ENCODE assay signal across 18 cellular contexts in the genomic region with DNA sequence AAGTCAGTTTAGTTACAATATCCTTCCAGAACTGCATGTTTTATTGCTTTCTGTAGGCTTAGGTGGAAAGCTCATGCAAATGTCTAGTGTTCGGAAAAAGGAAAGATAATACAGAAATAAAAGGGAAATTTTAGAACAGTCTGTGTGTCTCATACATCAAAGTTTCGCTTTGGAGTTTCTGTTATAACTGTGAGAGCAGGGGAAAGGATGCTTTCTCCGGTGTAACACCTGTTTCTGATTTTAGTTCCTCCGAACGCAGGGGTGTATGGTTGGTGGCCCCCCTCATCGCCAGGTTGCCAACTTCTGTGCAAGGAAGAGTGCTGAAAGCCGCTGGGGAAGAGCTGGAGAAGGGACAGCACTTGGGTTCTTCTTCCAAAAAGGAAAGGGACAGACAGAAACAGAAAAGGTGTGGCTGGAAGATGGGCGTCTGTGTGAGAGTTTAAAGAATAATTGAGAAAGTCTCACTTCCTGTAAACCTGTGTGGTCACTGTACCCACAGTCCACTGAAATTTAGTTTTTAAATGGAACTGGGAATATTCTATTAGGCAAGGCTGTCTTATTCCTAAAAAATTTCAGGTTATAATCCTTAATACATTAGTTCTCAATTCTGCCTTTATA. TPM values are rescaled to one million over a fixed set of nuclear protein-coding genes. Genes with fewer than 3 reads are reported as not detected.
DNase-seq lines count a peak whose midpoint lies in the region; ATAC-seq, FAIRE-seq and TF ChIP-seq lines count a peak whose summit lies in the region.
"Had no signal": no experiment of that assay in that cellular context is flagged by ENCODE, and none has a peak within 500 bp of the region (broad histone marks: within the 10 kb centered on the region; RNA-seq: fewer than 3 reads in every experiment).

No MANE protein-coding gene starts in this region.

- H3K79me2 ChIP-seq in GM12878 (ENCODE audit: control insufficient read depth, insufficient read depth, low read length): no peaks in the 10 kb centered on the region

- H3K4me1 Mint-ChIP-seq in osteocyte (ENCODE audit: unreplicated experiment): peaks cover 6% of the 10 kb centered on the region

- SMC1A ChIA-PET in GM12878 (lab: Charles Lee; ENCODE audit: uncharacterized antibody, unreplicated experiment): interaction anchor here (2.1 kb wide), 1 partner anchor 14 kb away, joined by 7 read pairs; no protein-coding TSS in a partner anchor

- CTCF ChIA-PET in GM12878 (lab: Yijun Ruan, JAX): interaction anchor here (0.7 to 3.0 kb wide), 8 partner anchors 9 to 541 kb away, joined by 3 to 39 read pairs (median 5); no protein-coding TSS in a partner anchor

- no peak for TF ChIP-seq RAD21 in GM12878 (IDR thresholded peaks at IDR 0.05; ENCODE audit: insufficient read depth, low read depth, low read length)

- RAD21 ChIA-PET in GM12878 (lab: Charles Lee; ENCODE audit: unreplicated experiment): interaction anchor here (1.8 kb wide), 1 partner anchor 62 kb away, joined by 5 read pairs; no protein-coding TSS in a partner anchor

- no peaks in the 10 kb centered on the region for H3K27me3 ChIP-seq in GM12878 (replicated peaks in 1 of 2; ENCODE audit: control insufficient read depth in 2 of 2, insufficient read depth in 2 of 2, low read length in 1 of 2)
- H3K27me3 ChIP-seq: neutrophil had no signal

- TF ChIP-seq CTCF in GM12878 (IDR thresholded peaks at IDR 0.05 in 2 of 3, conservative IDR thresholded peaks at IDR 0.05 in 1 of 3; ENCODE audit: control insufficient read depth in 2 of 3, extremely low read depth in 1 of 3, insufficient read depth in 1 of 3, low read depth in 3 of 3, low read length in 3 of 3) (no peak), osteocyte (IDR thresholded peaks at IDR 0.05) (no peak)

- no peak for TF ChIP-seq POLR2A in GM12878 (IDR thresholded peaks at IDR 0.05; ENCODE audit: low read depth, low read length)

- intact Hi-C loops in GM12878 (cut with micrococcal nuclease; ENCODE audit: unreplicated experiment): loop anchor here (2.0 kb wide), 1 partner anchor 49 kb away; no protein-coding TSS in a partner anchor

- H3K9me3 ChIP-seq in GM12878 (replicated peaks; ENCODE audit: control insufficient read depth, insufficient read depth, low read length): no peaks in the 10 kb centered on the region
- H3K9me3 ChIP-seq: neutrophil had no signal

- no peak overlapping the region for H3K4me3 Mint-ChIP-seq in osteocyte (ENCODE audit: unreplicated experiment)
- H3K4me3 Mint-ChIP-seq: activated T-helper 1 cell treated with anti-CD3 and anti-CD28 coated beads, Interleukin-12 subunit alpha, Interleukin-12 subunit beta, Interleukin-2, Interleukin-4 antibody, amounts not matched to agents 30 ng/mL and 10 ng/mL and 1 ng/mL, durations not matched to agents 14 hours and 24 hours and 36 hours; HFFc6 had no signal

- H3K27ac ChIP-seq in GM12878 (ENCODE audit: control insufficient read depth, insufficient read depth): no peak overlapping the region; the same call in 1 of the 2 replicates
- H3K27ac ChIP-seq: neutrophil had no signal

- POLR2A ChIA-PET in GM12878 (lab: Charles Lee): no interaction called here

- no peaks in the 10 kb centered on the region for H3K27me3 Mint-ChIP-seq in osteocyte (ENCODE audit: unreplicated experiment)

- peaks cover 14% of the 10 kb centered on the region; the same call in 1 of the 2 replicates for H3K4me1 ChIP-seq in GM12878 (ENCODE audit: control insufficient read depth, insufficient read depth, low read length)

- WGBS in GM12878 (ENCODE audit: insufficient coverage, insufficient replicate concordance, low lambda C conversion rate, missing lambda C conversion rate): 1% methylated on average over 8 of the region's 8 CpGs

- H2AFZ ChIP-seq in GM12878 (ENCODE audit: control insufficient read depth, low read depth, low read length): peak overlapping the region; percentile 65

- peak overlapping the region; percentile 83 for H3K4me2 ChIP-seq in GM12878 (ENCODE audit: control insufficient read depth, insufficient read depth)

- no peak for DNase-seq in GM18507 (ENCODE audit: extremely low spot score, insufficient read length, low read depth)
- DNase-seq in GM12878 (ENCODE audit: low read depth, low spot score): no peak
- DNase-seq in pons (ENCODE audit: low spot score): no peak
- no peak for DNase-seq in stimulated activated CD4-positive, alpha-beta T cell treated with anti-CD3 and anti-CD28 coated beads, Interleukin-2, amount 100 ng/mL, for 24 hours
- no peak for DNase-seq in activated gamma-delta T cell (lab: John Stamatoyannopoulos, UW)
- no peak for DNase-seq in osteocyte (ENCODE audit: extremely low spot score, unreplicated experiment)
- DNase-seq: activated CD4-positive, CD25-positive, alpha-beta regulatory T cell treated with anti-CD3 and anti-CD28 coated beads, Interleukin-2, amount 50 U/mL, for 72 hours; AML-193; cortex of kidney; HFFc6 had no signal

- ATAC-seq in GM21447 (IDR thresholded peaks at IDR 0.05; ENCODE audit: unreplicated experiment): peak; percentile 70
- ATAC-seq in HG03039 (IDR thresholded peaks at IDR 0.05; ENCODE audit: unreplicated experiment): peak; percentile 66
- peak; percentile 68 for ATAC-seq in GM12878
- ATAC-seq: SK-N-SH treated with all-trans-retinoic acid at 6 μM for 48 hours had no signal

- FAIRE-seq in GM18507 (lab: Jason Lieb, UNC) (peak; percentile 83), GM12878 (lab: Jason Lieb, UNC) (peak; percentile 94)

- H3K36me3 Mint-ChIP-seq in osteocyte (ENCODE audit: unreplicated experiment): no peaks in the 10 kb centered on the region

- in situ Hi-C loops in GM12878 (cut with MboI): no loop called here

- TF ChIP-seq EP300 in GM12878 (IDR thresholded peaks at IDR 0.05; ENCODE audit: borderline replicate concordance in 1 of 2, control insufficient read depth in 1 of 2, low read depth in 2 of 2, low read length in 2 of 2): no peak

- H3K4me3 ChIP-seq in GM12878: peak overlapping the region; percentile 60
- H3K4me3 ChIP-seq: lung had no signal

- H4K20me1 ChIP-seq in GM12878 (ENCODE audit: control insufficient read depth, insufficient read depth): no peaks in the 10 kb centered on the region

- H3K9me3 Mint-ChIP-seq in osteocyte (ENCODE audit: unreplicated experiment): no peaks in the 10 kb centered on the region
- H3K9me3 Mint-ChIP-seq: activated T-helper 1 cell treated with anti-CD3 and anti-CD28 coated beads, Interleukin-12 subunit alpha, Interleukin-12 subunit beta, Interleukin-2, Interleukin-4 antibody, amounts not matched to agents 30 ng/mL and 10 ng/mL and 1 ng/mL, durations not matched to agents 14 hours and 24 hours and 36 hours; HFFc6 had no signal

- no peaks in the 10 kb centered on the region for H3K36me3 ChIP-seq in GM12878 (ENCODE audit: control insufficient read depth in 2 of 2, insufficient read depth in 2 of 2, low read length in 1 of 2)
- H3K36me3 ChIP-seq: neutrophil had no signal

- no peak overlapping the region for H3K27ac Mint-ChIP-seq in osteocyte (ENCODE audit: unreplicated experiment)
- H3K27ac Mint-ChIP-seq: activated T-helper 1 cell treated with anti-CD3 and anti-CD28 coated beads, Interleukin-12 subunit alpha, Interleukin-12 subunit beta, Interleukin-2, Interleukin-4 antibody, amounts not matched to agents 30 ng/mL and 10 ng/mL and 1 ng/mL, durations not matched to agents 14 hours and 24 hours and 36 hours; HFFc6 had no signal

- BruUV-seq in GM12878 (replicated peaks; lab: Mats Ljungman, UMichigan): no TSS peak

- H3K9ac ChIP-seq in GM12878 (ENCODE audit: control insufficient read depth, insufficient read depth, low read length): peak overlapping the region; percentile 25; the same call in 1 of the 2 replicates

TF ChIP-seq in GM12878, 131 proteins besides CTCF, POLR2A, EP300 and RAD21 (continues in another document):
- TF ChIP-seq RCOR1 (conservative IDR thresholded peaks at IDR 0.05; ENCODE audit: low read depth, low read length): no peak
- TF ChIP-seq SREBF2 (IDR thresholded peaks at IDR 0.05; ENCODE audit: low read length): no peak
- TF ChIP-seq ETV6 (conservative IDR thresholded peaks at IDR 0.05 in 1 of 2, IDR thresholded peaks at IDR 0.05 in 1 of 2; ENCODE audit: borderline replicate concordance in 1 of 2, low read depth in 1 of 2): peak in 1 of 2 experiments; percentile 41; a peak in 1 of 4 replicates

RNA-seq across cellular contexts. Expression of a gene that starts 6.7 kb away (rescaled TPM):
- 3.3 and 3.4 TPM in 2 replicates for total RNA-seq in GM12878 (2013; cell fraction: nucleolus; rRNA removed)
- total RNA-seq in GM12878 (2014; rRNA removed) (0.73 and 0.93 TPM in 2 replicates), GM12878 (2014; rRNA removed; fragmentation: Illumina TruSeq; extraction: Trizol) (0.85 and 0.92 TPM in 2 replicates), GM12878 (2021) (0.38 and 0.48 TPM in 2 replicates), osteocyte (not detected in 2 replicates)
- polyA plus RNA-seq in GM12878 (2011; ENCODE audit: low read depth): not detected
- polyA plus RNA-seq in GM12878 (2011; rRNA removed) (0.14 TPM in 1 of 2 replicates, not detected in the other), GM12878 (2014; fragmentation: Illumina TruSeq; extraction: Trizol) (0.81 and 1.0 TPM in 2 replicates), GM12878 (2014; fragmentation: Nextera tagmentation; extraction: Ambion mirVana) (under 1 TPM; 0.27 to 0.85 TPM), GM12878 (2014; rRNA removed) (0.34 and 0.59 TPM in 2 replicates), GM12878 (2016; fragmentation: Nextera tagmentation; extraction: Ambion mirVana) (under 1 TPM in 1 of 2 experiments, not detected in 1; 0.35 TPM)
- polyA plus RNA-seq in GM12878 (2011; cell fraction: cytosol; rRNA removed): not detected in 2 replicates
- polyA plus RNA-seq in GM12878 (2011; cell fraction: nucleus; rRNA removed): not detected in 2 replicates
- 0.08 and 0.14 TPM in 2 replicates for polyA plus RNA-seq in GM12878 (2012)
- polyA minus RNA-seq in GM12878 (2011; rRNA and poly(A)+ RNA removed): not detected in 2 replicates
- not detected in 2 replicates for polyA minus RNA-seq in GM12878 (2011; cell fraction: cytosol; rRNA and poly(A)+ RNA removed)
- not detected in 2 replicates for polyA minus RNA-seq in GM12878 (2011; cell fraction: nucleus; rRNA and poly(A)+ RNA removed)
- total RNA-seq: activated T-helper 1 cell treated with anti-CD3 and anti-CD28 coated beads, Interleukin-12 subunit alpha, Interleukin-12 subunit beta, Interleukin-2, Interleukin-4 antibody, amounts not matched to agents 30 ng/mL and 10 ng/mL and 1 ng/mL, durations not matched to agents 14 hours and 24 hours and 36 hours; HFFc6; HT-29; MCF 10A had no signal

RNA-seq across cellular contexts. Expression of a gene that starts 48.5 kb away (rescaled TPM):
- total RNA-seq in GM12878 (2013; cell fraction: nucleolus; rRNA removed): not detected in 2 replicates
- total RNA-seq in GM12878 (2014; rRNA removed): not detected in 2 replicates
- not detected in 2 replicates for total RNA-seq in GM12878 (2014; rRNA removed; fragmentation: Illumina TruSeq; extraction: Trizol)
- total RNA-seq in GM12878 (2021): not detected in 2 replicates
- not detected for polyA plus RNA-seq in GM12878 (2011; ENCODE audit: low read depth)
- not detected in 2 replicates for polyA plus RNA-seq in GM12878 (2011; rRNA removed)
- polyA plus RNA-seq in GM12878 (2011; cell fraction: cytosol; rRNA removed): not detected in 2 replicates
- not detected in 2 replicates for polyA plus RNA-seq in GM12878 (2011; cell fraction: nucleus; rRNA removed)
- polyA plus RNA-seq in GM12878 (2012): not detected in 2 replicates
- polyA plus RNA-seq in GM12878 (2014; fragmentation: Illumina TruSeq; extraction: Trizol): not detected in 2 replicates
- polyA plus RNA-seq in GM12878 (2014; fragmentation: Nextera tagmentation; extraction: Ambion mirVana): not detected
- polyA plus RNA-seq in GM12878 (2014; rRNA removed): not detected in 2 replicates
- polyA plus RNA-seq in GM12878 (2016; fragmentation: Nextera tagmentation; extraction: Ambion mirVana): not detected
- polyA minus RNA-seq in GM12878 (2011; rRNA and poly(A)+ RNA removed): not detected in 2 replicates
- not detected in 2 replicates for polyA minus RNA-seq in GM12878 (2011; cell fraction: cytosol; rRNA and poly(A)+ RNA removed)
- polyA minus RNA-seq in GM12878 (2011; cell fraction: nucleus; rRNA and poly(A)+ RNA removed): not detected in 2 replicates
- not detected in 2 replicates for total RNA-seq in osteocyte
- total RNA-seq: activated T-helper 1 cell treated with anti-CD3 and anti-CD28 coated beads, Interleukin-12 subunit alpha, Interleukin-12 subunit beta, Interleukin-2, Interleukin-4 antibody, amounts not matched to agents 30 ng/mL and 10 ng/mL and 1 ng/mL, durations not matched to agents 14 hours and 24 hours and 36 hours; HFFc6; HT-29; MCF 10A had no signal
